In the genomic region with DNA sequence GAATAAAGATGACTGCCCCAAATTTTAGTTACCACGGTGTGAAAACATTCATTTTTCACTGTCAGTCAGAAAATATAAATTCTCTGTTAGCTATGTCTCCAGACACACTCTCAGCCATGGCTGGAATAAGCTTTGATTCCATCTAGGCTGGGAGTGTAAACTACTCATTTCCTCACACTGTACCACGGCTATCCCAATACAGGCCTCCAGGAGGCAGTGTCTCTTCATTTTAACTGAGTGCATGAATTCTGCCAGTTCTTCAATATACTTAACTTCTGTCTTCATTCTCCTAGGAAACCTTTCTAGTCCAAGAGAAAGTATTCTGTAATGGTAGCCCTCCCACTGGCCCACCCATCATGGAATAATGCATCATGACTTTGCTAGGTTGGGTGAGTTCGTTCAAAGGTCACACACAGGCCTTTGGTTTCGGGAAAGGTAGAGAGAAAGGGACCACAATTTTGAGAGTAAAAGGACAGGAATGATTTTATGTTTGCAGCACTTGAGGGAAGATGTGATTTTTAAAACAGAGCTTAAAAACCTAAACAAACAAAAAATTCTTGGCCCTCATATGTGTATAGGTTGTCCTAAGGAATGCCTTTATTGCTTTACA, we compare ENCODE assay signal across 8 cellular contexts.
DNase-seq lines count a peak whose midpoint lies in the region; ATAC-seq and TF ChIP-seq lines count a peak whose summit lies in the region.

No MANE protein-coding gene starts in this region.

- H3K4me3 Mint-ChIP-seq in activated T-helper 1 cell treated with anti-CD3 and anti-CD28 coated beads, Interleukin-12 subunit alpha, Interleukin-12 subunit beta, Interleukin-2, Interleukin-4 antibody, amounts not matched to agents 30 ng/mL and 10 ng/mL and 1 ng/mL, durations not matched to agents 14 hours and 24 hours and 36 hours = no peak overlapping the region

- intact Hi-C loops in activated T-helper 1 cell treated with anti-CD3 and anti-CD28 coated beads, Interleukin-12 subunit alpha, Interleukin-12 subunit beta, Interleukin-2, Interleukin-4 antibody, amounts not matched to agents 30 ng/mL and 10 ng/mL and 1 ng/mL, durations not matched to agents 14 hours and 24 hours and 36 hours (cut with micrococcal nuclease) = loop anchor here (1.0 kb wide), 1 partner anchor 145 kb away; no protein-coding TSS in a partner anchor
- intact Hi-C loops in Right ventricle myocardium superior (cut with DNase I) = loop anchor here (10.0 kb wide), 2 partner anchors 143 to 293 kb away; no protein-coding TSS in a partner anchor
- intact Hi-C loops in psoas muscle (cut with DNase I) = loop anchor here in 1 of 2 donors (5.0 kb wide), 2 partner anchors 145 to 295 kb away; no protein-coding TSS in a partner anchor

- H3K9me3 ChIP-seq in psoas muscle = no peaks in the 10 kb centered on the region

- no peak overlapping the region for H3K27ac ChIP-seq in psoas muscle

- H3K27ac Mint-ChIP-seq in activated T-helper 1 cell treated with anti-CD3 and anti-CD28 coated beads, Interleukin-12 subunit alpha, Interleukin-12 subunit beta, Interleukin-2, Interleukin-4 antibody, amounts not matched to agents 30 ng/mL and 10 ng/mL and 1 ng/mL, durations not matched to agents 14 hours and 24 hours and 36 hours = no peak overlapping the region

- H3K36me3 Mint-ChIP-seq in activated T-helper 1 cell treated with anti-CD3 and anti-CD28 coated beads, Interleukin-12 subunit alpha, Interleukin-12 subunit beta, Interleukin-2, Interleukin-4 antibody, amounts not matched to agents 30 ng/mL and 10 ng/mL and 1 ng/mL, durations not matched to agents 14 hours and 24 hours and 36 hours (ENCODE audit: low read depth) = no peaks in the 10 kb centered on the region

- H3K36me3 ChIP-seq in BJ (ENCODE audit: control insufficient read depth, insufficient read depth, low read length) (no peaks in the 10 kb centered on the region), psoas muscle (ENCODE audit: insufficient read depth in 1 of 2, low read depth in 1 of 2) (no peaks in the 10 kb centered on the region)

- peak; percentile 87 for ATAC-seq in GM18498 (IDR thresholded peaks at IDR 0.05; ENCODE audit: unreplicated experiment)
- peak; percentile 57 for ATAC-seq in HG02840 (IDR thresholded peaks at IDR 0.05; ENCODE audit: low FRiP score, unreplicated experiment)
- peak; percentile 67 for ATAC-seq in Right ventricle myocardium superior (ENCODE audit: poor library complexity)
- peak; percentile 59 to 77 (median 64) for ATAC-seq in psoas muscle

- H3K4me1 ChIP-seq in psoas muscle = peaks cover 5% of the 10 kb centered on the region

- H3K9me3 Mint-ChIP-seq in activated T-helper 1 cell treated with anti-CD3 and anti-CD28 coated beads, Interleukin-12 subunit alpha, Interleukin-12 subunit beta, Interleukin-2, Interleukin-4 antibody, amounts not matched to agents 30 ng/mL and 10 ng/mL and 1 ng/mL, durations not matched to agents 14 hours and 24 hours and 36 hours = no peaks in the 10 kb centered on the region

- CTCF ChIA-PET in BJ (lab: Yijun Ruan, JAX) = interaction anchor here (0.6 to 3.2 kb wide), 7 partner anchors 12 to 294 kb away, joined by 3 to 15 read pairs (median 4); no protein-coding TSS in a partner anchor

- H3K27me3 ChIP-seq in BJ (ENCODE audit: control insufficient read depth, insufficient read depth, low read length) = no peaks in the 10 kb centered on the region
- no peaks in the 10 kb centered on the region for H3K27me3 ChIP-seq in psoas muscle (ENCODE audit: insufficient read depth in 3 of 3, low read length in 2 of 3)

- no peaks in the 10 kb centered on the region for H3K4me1 Mint-ChIP-seq in activated T-helper 1 cell treated with anti-CD3 and anti-CD28 coated beads, Interleukin-12 subunit alpha, Interleukin-12 subunit beta, Interleukin-2, Interleukin-4 antibody, amounts not matched to agents 30 ng/mL and 10 ng/mL and 1 ng/mL, durations not matched to agents 14 hours and 24 hours and 36 hours (ENCODE audit: low read depth)

- WGBS in psoas muscle, 3 donors = 58 to 61% (median 58%) methylated on average over 4 of the region's 4 CpGs

- no peak for DNase-seq in BJ (ENCODE audit: low read depth)
- peak; percentile 37 for DNase-seq in NCI-H1092 treated with DMSO at 0.1 percent for 48 hours (lab: John Stamatoyannopoulos, UW)
- DNase-seq in activated T-helper 1 cell treated with anti-CD3 and anti-CD28 coated beads, Interleukin-12 subunit alpha, Interleukin-12 subunit beta, Interleukin-2, Interleukin-4 antibody, amounts not matched to agents 30 ng/mL and 10 ng/mL and 1 ng/mL, durations not matched to agents 14 hours and 24 hours and 36 hours (ENCODE audit: low spot score) = peak; percentile 4
- peak; percentile 48 for DNase-seq in Right ventricle myocardium superior
- peak; percentile 43 to 52 for DNase-seq in psoas muscle
- no peak for DNase-seq in DMS79 (lab: John Stamatoyannopoulos, UW)

- no peaks in the 10 kb centered on the region for H3K27me3 Mint-ChIP-seq in activated T-helper 1 cell treated with anti-CD3 and anti-CD28 coated beads, Interleukin-12 subunit alpha, Interleukin-12 subunit beta, Interleukin-2, Interleukin-4 antibody, amounts not matched to agents 30 ng/mL and 10 ng/mL and 1 ng/mL, durations not matched to agents 14 hours and 24 hours and 36 hours (ENCODE audit: insufficient read depth)

- H3K4me3 ChIP-seq in BJ (ENCODE audit: low read depth, low read length) = no peak overlapping the region
- no peak overlapping the region for H3K4me3 ChIP-seq in psoas muscle

- TF ChIP-seq CTCF in BJ (IDR thresholded peaks at IDR 0.05; ENCODE audit: insufficient read depth, low read depth, low read length) = peak; percentile 73
- peak; percentile 75 for TF ChIP-seq CTCF in psoas muscle (IDR thresholded peaks at IDR 0.05)

- POLR2A ChIA-PET in BJ (lab: Charles Lee) = no interaction called here

Comparison
In these comparisons a context has a peak if more than half of its experiments do, and no peak if none do; other contexts are left out.
1. DNase-seq: peak in NCI-H1092 treated with DMSO at 0.1 percent for 48 hours (single experiment), activated T-helper 1 cell treated with anti-CD3 and anti-CD28 coated beads, Interleukin-12 subunit alpha, Interleukin-12 subunit beta, Interleukin-2, Interleukin-4 antibody, amounts not matched to agents 30 ng/mL and 10 ng/mL and 1 ng/mL, durations not matched to agents 14 hours and 24 hours and 36 hours (single experiment), Right ventricle myocardium superior (single experiment) and psoas muscle (2 of 2); none in BJ (single experiment) and DMS79 (single experiment).
2. Peak in every context shown above with its lines, with median percentiles within 50 percentile points of each other: ATAC-seq.